In the genomic region with DNA sequence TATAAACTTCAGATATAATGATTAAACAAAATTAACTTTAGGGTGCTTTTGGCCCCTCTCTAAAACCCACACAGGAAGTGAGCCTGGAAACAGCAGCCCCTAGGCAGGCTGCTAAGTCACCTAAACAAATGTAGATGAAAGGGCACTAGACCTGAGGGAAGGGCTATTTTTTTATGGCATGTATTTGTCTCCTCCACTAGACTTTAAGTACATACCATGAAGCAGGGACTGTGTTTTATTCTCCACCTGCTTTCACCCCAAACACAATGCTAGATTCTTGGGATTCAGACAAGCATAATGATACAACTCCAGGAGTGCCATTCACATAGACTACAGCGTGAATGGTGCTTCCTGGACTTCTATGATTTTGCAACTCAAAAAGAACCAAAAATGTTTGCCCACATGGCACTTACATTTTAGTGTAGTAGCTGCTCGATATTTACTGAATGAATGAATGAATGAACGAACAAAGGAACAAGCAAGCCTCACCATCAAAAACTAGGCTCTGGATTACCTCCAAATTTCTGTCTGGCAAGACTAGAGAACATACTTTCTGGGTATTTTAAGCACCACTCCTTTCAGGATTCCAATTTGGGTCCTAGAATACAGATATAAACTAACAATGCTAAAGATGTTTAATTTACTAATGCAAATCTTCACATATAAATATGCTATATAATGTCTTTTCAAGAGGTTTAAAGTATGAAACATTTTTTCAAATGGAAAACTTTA, we compare ENCODE assay signal across 10 cellular contexts. TPM values are rescaled to one million over a fixed set of nuclear protein-coding genes. Genes with fewer than 3 reads are reported as not detected.
DNase-seq lines count a peak whose midpoint lies in the region; ATAC-seq, FAIRE-seq and TF ChIP-seq lines count a peak whose summit lies in the region.
"Had no signal": no experiment of that assay in that cellular context is flagged by ENCODE, and none has a peak within 500 bp of the region (broad histone marks: within the 10 kb centered on the region; RNA-seq: fewer than 3 reads in every experiment).

No MANE protein-coding gene starts in this region.

- no peak for DNase-seq in A549 (ENCODE audit: low read depth in 1 of 2, low spot score in 1 of 2)
- peak; percentile 56 for DNase-seq in Jurkat, Clone E6-1 (ENCODE audit: low read depth, low spot score)
- peak; percentile 4 for DNase-seq in astrocyte of the spinal cord (ENCODE audit: low read depth, low spot score)
- DNase-seq in GOT3 (lab: John Stamatoyannopoulos, UW), result no peak
- DNase-seq in NCI-H82 treated with DMSO at 0.1 percent for 48 hours (lab: John Stamatoyannopoulos, UW; ENCODE audit: unreplicated experiment), result no peak
- no peak for DNase-seq in glomerular visceral epithelial cell (ENCODE audit: extremely low spot score)
- DNase-seq in activated naive CD4-positive, alpha-beta T cell treated with Interleukin-2 at 50 U/mL for 16 hours, result no peak
- DNase-seq: Calu3 had no signal

- TF ChIP-seq CTCF in A549 (IDR thresholded peaks at IDR 0.05) (no peak), astrocyte of the spinal cord (IDR thresholded peaks at IDR 0.05; ENCODE audit: low read depth, low read length) (no peak)

- POLR2A ChIA-PET in A549 (lab: Yijun Ruan, JAX), result no interaction called here

- TF ChIP-seq EP300 in A549 (IDR thresholded peaks at IDR 0.05), result no peak

- H3K4me1 ChIP-seq in A549, result peaks cover 18% of the 10 kb centered on the region

- TF ChIP-seq RAD21 in A549 (conservative IDR thresholded peaks at IDR 0.05 in 1 of 2, IDR thresholded peaks at IDR 0.05 in 1 of 2), result no peak

- WGBS in A549 (ENCODE audit: missing lambda C conversion rate), result 58% methylated on average over 3 of the region's 3 CpGs

- FAIRE-seq in A549 (lab: Jason Lieb, UNC), result no peak

- H3K4me2 ChIP-seq in A549, result peak overlapping the region; percentile 43

- H3K27ac ChIP-seq in A549, result 0 out of 6 replicates have a peak overlapping the region, but pooled peaks of 1 of the 2 experiments have one; percentile 22
- H3K27ac ChIP-seq: epithelial cell of prostate had no signal

- ATAC-seq in A549 (peak; percentile 42 to 68; a peak in 3 of 6 replicates), GM18511 (IDR thresholded peaks at IDR 0.05; ENCODE audit: unreplicated experiment) (peak; percentile 68)

- in situ Hi-C loops in astrocyte of the spinal cord (cut with HindIII; ENCODE audit: low sequenced_read_pairs), result no loop called here

- no peaks in the 10 kb centered on the region for H3K9me3 ChIP-seq in A549

- TF ChIP-seq POLR2A in A549 (IDR thresholded peaks at IDR 0.05; ENCODE audit: low read length), result no peak

- CTCF ChIA-PET in A549 (lab: Yijun Ruan, JAX), result interaction anchor here (3.5 kb wide), 1 partner anchor 11 kb away, joined by 19 read pairs; the partner anchor contains the start of gene ATAD2B

- H3K4me3 ChIP-seq in A549 (no peak overlapping the region), astrocyte of the spinal cord (ENCODE audit: low read depth, low read length) (no peak overlapping the region)
- H3K4me3 ChIP-seq in Jurkat, Clone E6-1 (ENCODE audit: low read length), result no peak overlapping the region

TF ChIP-seq in A549, 52 proteins besides CTCF, POLR2A, EP300 and RAD21:
- TF ChIP-seq HOXB5 (CRISPR knock-in tag; IDR thresholded peaks at IDR 0.05) (no peak), JUN (IDR thresholded peaks at IDR 0.05) (no peak), NR3C1 (IDR thresholded peaks at IDR 0.05) (no peak), BCL3 (IDR thresholded peaks at IDR 0.05) (no peak), RARB (CRISPR knock-in tag; IDR thresholded peaks at IDR 0.05) (no peak)

RNA-seq across cellular contexts. Expression of gene ATAD2B, which starts 10.0 kb away (rescaled TPM):
- polyA plus RNA-seq in A549 (2011; rRNA removed) (8.7 and 13.1 TPM in 2 replicates), A549 (2017; fragmentation: RNase III; extraction: RNeasy Plus Mini Kit Qiagen cat#74134 plus additional on column Dnase treatment) (5.4 TPM in 3 replicates)
- polyA plus RNA-seq in A549 (2012; cell fraction: cytosol; rRNA removed), result 1.3 and 1.5 TPM in 2 replicates
- polyA plus RNA-seq in A549 (2012; cell fraction: nucleus; rRNA removed), result 3.7 and 4.2 TPM in 2 replicates
- polyA minus RNA-seq in A549 (2011; rRNA and poly(A)+ RNA removed), result 13.2 and 13.3 TPM in 2 replicates
- polyA plus RNA-seq in Jurkat, Clone E6-1 (2012; ENCODE audit: insufficient read depth, insufficient read length), result 5.3 TPM

RNA-seq across cellular contexts. Expression of gene UBXN2A, which starts 23.4 kb away (rescaled TPM):
- polyA plus RNA-seq in A549 (2011; rRNA removed) (18.3 and 25.4 TPM in 2 replicates), A549 (2017; fragmentation: RNase III; extraction: RNeasy Plus Mini Kit Qiagen cat#74134 plus additional on column Dnase treatment) (13.7 to 15.6 TPM (median 15.5 TPM) in 3 replicates)
- polyA plus RNA-seq in A549 (2012; cell fraction: cytosol; rRNA removed), result 6.2 and 7.2 TPM in 2 replicates
- polyA plus RNA-seq in A549 (2012; cell fraction: nucleus; rRNA removed), result 1.2 and 2.2 TPM in 2 replicates
- polyA minus RNA-seq in A549 (2011; rRNA and poly(A)+ RNA removed), result 3.9 and 4.9 TPM in 2 replicates
- polyA plus RNA-seq in Jurkat, Clone E6-1 (2012; ENCODE audit: insufficient read depth, insufficient read length), result 11.5 TPM

Comparison
In these comparisons a context has a peak if more than half of its experiments do, and no peak if none do; other contexts are left out.
1. DNase-seq: peak in Jurkat, Clone E6-1 (single experiment) and astrocyte of the spinal cord (single experiment); none in A549 (0 of 2), GOT3 (single experiment), NCI-H82 treated with DMSO at 0.1 percent for 48 hours (single experiment), glomerular visceral epithelial cell (single experiment) and activated naive CD4-positive, alpha-beta T cell treated with Interleukin-2 at 50 U/mL for 16 hours (single experiment).